Comparison of ENCODE assay signal across 9 cellular contexts in genomic region chr12:109612975-109613502, GRCh38. TPM values are rescaled to one million over a fixed set of nuclear protein-coding genes. Genes with fewer than 3 reads are reported as not detected.
A peak's percentile ranks its signal among the peaks of the same experiment; 100 is the strongest.
DNase-seq lines count a peak whose midpoint lies in the region; ATAC-seq, FAIRE-seq and TF ChIP-seq lines count a peak whose summit lies in the region.
"Had no signal": no experiment of that assay in that cellular context is flagged by ENCODE, and none has a peak within 500 bp of the region (broad histone marks: within the 10 kb centered on the region; RNA-seq: fewer than 3 reads in every experiment).

No MANE protein-coding gene starts in this region.

- H3K79me2 ChIP-seq in endothelial cell of umbilical vein (ENCODE audit: control insufficient read depth, insufficient read depth, low read length) = no peaks in the 10 kb centered on the region

- WGBS in small intestine, 3 donors = 65 to 77% (median 75%) methylated on average over 5 of the region's 5 CpGs

- no peak overlapping the region for H3K4me2 ChIP-seq in endothelial cell of umbilical vein (ENCODE audit: insufficient read depth, low read length)

- CTCF ChIA-PET in activated CD4-positive, alpha-beta T cell treated with anti-CD3 and anti-CD28 coated beads for 36 hours (lab: Charles Lee) = interaction anchor here (1.0 kb wide), 1 partner anchor 13 kb away, joined by 3 read pairs; no protein-coding TSS in a partner anchor
- CTCF ChIA-PET in endothelial cell of umbilical vein (lab: Charles Lee) = interaction anchor here (0.7 to 2.9 kb wide), 7 partner anchors 14 to 278 kb away, joined by 3 to 15 read pairs (median 5); no protein-coding TSS in a partner anchor

- POLR2A ChIA-PET in activated CD4-positive, alpha-beta T cell treated with anti-CD3 and anti-CD28 coated beads for 36 hours (lab: Charles Lee) = no interaction called here
- POLR2A ChIA-PET in endothelial cell of umbilical vein (lab: Charles Lee) = no interaction called here

- TF ChIP-seq CTCF in endothelial cell of umbilical vein (IDR thresholded peaks at IDR 0.05; ENCODE audit: extremely low read depth in 1 of 2, insufficient read depth in 1 of 2, low read depth in 1 of 2, low read length in 2 of 2) = peak; percentile 30 to 33
- no peak for TF ChIP-seq CTCF in CD14-positive monocyte (IDR thresholded peaks at IDR 0.05)

- H3K9ac ChIP-seq in endothelial cell of umbilical vein (replicated peaks; ENCODE audit: extremely low read depth, insufficient read depth, low read length) = no peak overlapping the region

- H4K20me1 ChIP-seq in endothelial cell of umbilical vein (replicated peaks; ENCODE audit: control insufficient read depth, extremely low read depth, insufficient read depth, low read length) = no peaks in the 10 kb centered on the region

- H3K27ac Mint-ChIP-seq in activated CD4-positive, alpha-beta T cell treated with anti-CD3 and anti-CD28 coated beads for 36 hours = no peak overlapping the region
- H3K27ac Mint-ChIP-seq in CD14-positive monocyte = no peak overlapping the region
- H3K27ac Mint-ChIP-seq: CD4-positive, CD25-positive, alpha-beta regulatory T cell had no signal

- no peak overlapping the region for H2AFZ ChIP-seq in endothelial cell of umbilical vein (ENCODE audit: low read depth, low read length)

- H3K27me3 ChIP-seq in endothelial cell of umbilical vein (ENCODE audit: control insufficient read depth in 2 of 2, insufficient read depth in 2 of 2, low read length in 2 of 2) (peaks cover 0 to 14% of the 10 kb centered on the region in 2 experiments), small intestine (ENCODE audit: control insufficient read depth in 2 of 2, insufficient read depth in 2 of 2, low read length in 2 of 2) (peaks cover 0 to 2% of the 10 kb centered on the region in 2 donors)

- FAIRE-seq in endothelial cell of umbilical vein (lab: Jason Lieb, UNC) (no peak), small intestine (lab: Jason Lieb, UNC) (no peak)

- no peaks in the 10 kb centered on the region for H3K4me1 ChIP-seq in endothelial cell of umbilical vein (ENCODE audit: control insufficient read depth, extremely low read depth, insufficient read depth, low read length)
- no peaks in the 10 kb centered on the region for H3K4me1 ChIP-seq in small intestine (ENCODE audit: control insufficient read depth in 2 of 2, insufficient read depth in 1 of 2, low read depth in 1 of 2, low read length in 1 of 2)

- H3K4me1 Mint-ChIP-seq in activated CD4-positive, alpha-beta T cell treated with anti-CD3 and anti-CD28 coated beads for 36 hours = no peaks in the 10 kb centered on the region
- no peaks in the 10 kb centered on the region for H3K4me1 Mint-ChIP-seq in CD14-positive monocyte
- H3K4me1 Mint-ChIP-seq: CD4-positive, CD25-positive, alpha-beta regulatory T cell had no signal

- intact Hi-C loops in activated CD4-positive, alpha-beta T cell treated with anti-CD3 and anti-CD28 coated beads for 36 hours (cut with DNase I, micrococcal nuclease) = no loop called here
- intact Hi-C loops in endothelial cell of umbilical vein (cut with micrococcal nuclease) = loop anchor here (1.0 kb wide), 1 partner anchor 94 kb away; no protein-coding TSS in a partner anchor
- intact Hi-C loops in CD14-positive monocyte (cut with micrococcal nuclease) = no loop called here

- H3K36me3 Mint-ChIP-seq in activated CD4-positive, alpha-beta T cell treated with anti-CD3 and anti-CD28 coated beads for 36 hours (ENCODE audit: low read depth) = no peaks in the 10 kb centered on the region
- no peaks in the 10 kb centered on the region for H3K36me3 Mint-ChIP-seq in CD14-positive monocyte
- H3K36me3 Mint-ChIP-seq: CD4-positive, CD25-positive, alpha-beta regulatory T cell had no signal

- no peak for ATAC-seq in activated CD4-positive, alpha-beta T cell treated with anti-CD3 and anti-CD28 coated beads for 36 hours
- ATAC-seq in GM21515 (IDR thresholded peaks at IDR 0.05; ENCODE audit: unreplicated experiment) = no peak

- dilution Hi-C loops in endothelial cell of umbilical vein (cut with MboI; ENCODE audit: extremely low pct_ligation_motif_present, low sequenced_read_pairs) = no loop called here

- H3K4me3 ChIP-seq in endothelial cell of umbilical vein (replicated peaks in 1 of 3; ENCODE audit: insufficient read depth in 1 of 3, low read depth in 1 of 3, low read length in 3 of 3) (no peak overlapping the region), small intestine (ENCODE audit: low read depth in 1 of 2, low read length in 2 of 2) (no peak overlapping the region)

- no peaks in the 10 kb centered on the region for H3K9me1 ChIP-seq in endothelial cell of umbilical vein (replicated peaks; ENCODE audit: control insufficient read depth, extremely low read depth, insufficient read depth, low read length)

- H3K4me3 Mint-ChIP-seq in activated CD4-positive, alpha-beta T cell treated with anti-CD3 and anti-CD28 coated beads for 36 hours = no peak overlapping the region
- no peak overlapping the region for H3K4me3 Mint-ChIP-seq in CD14-positive monocyte
- H3K4me3 Mint-ChIP-seq: CD4-positive, CD25-positive, alpha-beta regulatory T cell had no signal

- H3K27ac ChIP-seq in endothelial cell of umbilical vein (ENCODE audit: insufficient read depth, low read depth, low read length) (no peak overlapping the region), small intestine (ENCODE audit: low read depth in 1 of 2, low read length in 1 of 2) (no peak overlapping the region)

- DNase-seq in activated CD4-positive, alpha-beta T cell treated with anti-CD3 and anti-CD28 coated beads for 36 hours = peak; percentile 21
- no peak for DNase-seq in activated CD4-positive, alpha-beta T cell treated with anti-CD3 and anti-CD28 coated beads for 4 hours
- DNase-seq in NCI-H69 (lab: John Stamatoyannopoulos, UW) = peak; percentile 73
- DNase-seq in endothelial cell of umbilical vein (ENCODE audit: low read depth, low spot score) = no peak
- peak; percentile 20 for DNase-seq in small intestine
- no peak for DNase-seq in DMS114 treated with DMSO at 0.1 percent for 48 hours (lab: John Stamatoyannopoulos, UW; ENCODE audit: unreplicated experiment)
- no peak for DNase-seq in CD14-positive monocyte (ENCODE audit: low spot score)

- no TSS peak for BruUV-seq in endothelial cell of umbilical vein (replicated peaks; lab: Mats Ljungman, UMichigan)

- H3K27me3 Mint-ChIP-seq in activated CD4-positive, alpha-beta T cell treated with anti-CD3 and anti-CD28 coated beads for 36 hours = peaks cover 14% of the 10 kb centered on the region
- H3K27me3 Mint-ChIP-seq in CD14-positive monocyte (ENCODE audit: low read depth in 3 of 3) = peaks cover 21 to 26% (median 23%) of the 10 kb centered on the region in 3 donors

- TF ChIP-seq POLR2A in endothelial cell of umbilical vein (IDR thresholded peaks at IDR 0.05; ENCODE audit: low read depth, low read length) = no peak

- H3K9me3 ChIP-seq in endothelial cell of umbilical vein (replicated peaks; ENCODE audit: control insufficient read depth, insufficient read depth, low read length) (no peaks in the 10 kb centered on the region), small intestine (ENCODE audit: control insufficient read depth, low read depth) (no peaks in the 10 kb centered on the region)

- no peaks in the 10 kb centered on the region for H3K9me3 Mint-ChIP-seq in activated CD4-positive, alpha-beta T cell treated with anti-CD3 and anti-CD28 coated beads for 36 hours (ENCODE audit: low read depth)
- H3K9me3 Mint-ChIP-seq in CD14-positive monocyte = peaks cover 0 to 4% (median 0%) of the 10 kb centered on the region in 7 donors

- H3K36me3 ChIP-seq in endothelial cell of umbilical vein (ENCODE audit: control insufficient read depth in 2 of 2, extremely low read depth in 1 of 2, insufficient read depth in 2 of 2, low read length in 2 of 2) (no peaks in the 10 kb centered on the region), small intestine (ENCODE audit: control insufficient read depth in 2 of 2, insufficient read depth in 2 of 2, low read length in 2 of 2) (no peaks in the 10 kb centered on the region)

TF ChIP-seq in endothelial cell of umbilical vein, 7 proteins besides CTCF, POLR2A, EP300 and RAD21 (continues in another document):
- TF ChIP-seq MAX (IDR thresholded peaks at IDR 0.05; ENCODE audit: insufficient read depth, insufficient read length) (no peak), GATA2 (IDR thresholded peaks at IDR 0.05; ENCODE audit: insufficient read depth, insufficient read length, low read depth, low read length) (no peak), JUN (IDR thresholded peaks at IDR 0.05; ENCODE audit: borderline replicate concordance, insufficient read depth, insufficient read length, low read depth) (no peak), FOS (IDR thresholded peaks at IDR 0.05; ENCODE audit: borderline replicate concordance, insufficient read depth, low read length) (no peak), EZH2 (IDR thresholded peaks at IDR 0.05; ENCODE audit: borderline replicate concordance, low read depth, low read length, severe bottlenecking) (no peak)

RNA-seq across cellular contexts. Expression of gene MVK, which starts 39.4 kb away (rescaled TPM):
- total RNA-seq in activated CD4-positive, alpha-beta T cell treated with anti-CD3 and anti-CD28 coated beads for 36 hours = 10 to 100 TPM; 17.8 to 18.7 TPM
- total RNA-seq in endothelial cell of umbilical vein = 40.3 and 42.6 TPM in 2 replicates
- polyA plus RNA-seq in endothelial cell of umbilical vein = 32.6 and 39.3 TPM in 2 replicates
- polyA plus RNA-seq in endothelial cell of umbilical vein (2011; cell fraction: cytosol; rRNA removed) = 24.2 and 26.5 TPM in 2 replicates
- 30.3 and 30.8 TPM in 2 replicates for polyA plus RNA-seq in endothelial cell of umbilical vein (2011; cell fraction: nucleus; rRNA removed)
- 14.9 and 15.0 TPM in 2 replicates for polyA plus RNA-seq in endothelial cell of umbilical vein (2012)
- 19.5 and 22.6 TPM in 2 replicates for polyA minus RNA-seq in endothelial cell of umbilical vein
- polyA minus RNA-seq in endothelial cell of umbilical vein (2011; cell fraction: cytosol; rRNA and poly(A)+ RNA removed) = 8.3 TPM
- polyA minus RNA-seq in endothelial cell of umbilical vein (2011; cell fraction: nucleus; rRNA and poly(A)+ RNA removed) = 7.4 and 7.8 TPM in 2 replicates
- polyA plus RNA-seq in small intestine = 10 to 100 TPM; 15.1 to 36.4 (median 17.0) TPM
- polyA plus RNA-seq in CD14-positive monocyte = 1 to 10 TPM; 1.1 to 1.6 TPM

RNA-seq across cellular contexts. Expression of gene MMAB, which starts 39.7 kb away (rescaled TPM):
- 10 to 100 TPM; 37.7 to 44.3 TPM for total RNA-seq in activated CD4-positive, alpha-beta T cell treated with anti-CD3 and anti-CD28 coated beads for 36 hours
- total RNA-seq in endothelial cell of umbilical vein = 45.9 and 46.0 TPM in 2 replicates
- polyA plus RNA-seq in endothelial cell of umbilical vein (37.5 and 39.1 TPM in 2 replicates), small intestine (10 to 100 TPM; 23.9 to 95.9 (median 30.5) TPM), CD14-positive monocyte (10 to 100 TPM; 12.4 to 15.6 TPM)
- polyA plus RNA-seq in endothelial cell of umbilical vein (2011; cell fraction: cytosol; rRNA removed) = 38.8 and 43.7 TPM in 2 replicates
- 40.1 and 41.0 TPM in 2 replicates for polyA plus RNA-seq in endothelial cell of umbilical vein (2011; cell fraction: nucleus; rRNA removed)
- 30.8 and 32.7 TPM in 2 replicates for polyA plus RNA-seq in endothelial cell of umbilical vein (2012)
- 23.7 and 28.6 TPM in 2 replicates for polyA minus RNA-seq in endothelial cell of umbilical vein
- 32.5 TPM for polyA minus RNA-seq in endothelial cell of umbilical vein (2011; cell fraction: cytosol; rRNA and poly(A)+ RNA removed)
- 10.3 and 11.3 TPM in 2 replicates for polyA minus RNA-seq in endothelial cell of umbilical vein (2011; cell fraction: nucleus; rRNA and poly(A)+ RNA removed)

Comparison
In these comparisons a context has a peak if more than half of its experiments do, and no peak if none do; other contexts are left out.
1. DNase-seq: peak in activated CD4-positive, alpha-beta T cell treated with anti-CD3 and anti-CD28 coated beads for 36 hours (single experiment), NCI-H69 (single experiment) and small intestine (single experiment); none in activated CD4-positive, alpha-beta T cell treated with anti-CD3 and anti-CD28 coated beads for 4 hours (0 of 2), endothelial cell of umbilical vein (single experiment), DMS114 treated with DMSO at 0.1 percent for 48 hours (single experiment) and CD14-positive monocyte (single experiment).
2. RNA of gene MVK, which starts 39.4 kb away (polyA plus RNA-seq): 14.9 to 39.3 TPM in endothelial cell of umbilical vein and 15.1 to 36.4 TPM in small intestine; 1.1 to 1.6 TPM in CD14-positive monocyte; every median in the first group is over 4 times any median in the second.